In the genomic region with DNA sequence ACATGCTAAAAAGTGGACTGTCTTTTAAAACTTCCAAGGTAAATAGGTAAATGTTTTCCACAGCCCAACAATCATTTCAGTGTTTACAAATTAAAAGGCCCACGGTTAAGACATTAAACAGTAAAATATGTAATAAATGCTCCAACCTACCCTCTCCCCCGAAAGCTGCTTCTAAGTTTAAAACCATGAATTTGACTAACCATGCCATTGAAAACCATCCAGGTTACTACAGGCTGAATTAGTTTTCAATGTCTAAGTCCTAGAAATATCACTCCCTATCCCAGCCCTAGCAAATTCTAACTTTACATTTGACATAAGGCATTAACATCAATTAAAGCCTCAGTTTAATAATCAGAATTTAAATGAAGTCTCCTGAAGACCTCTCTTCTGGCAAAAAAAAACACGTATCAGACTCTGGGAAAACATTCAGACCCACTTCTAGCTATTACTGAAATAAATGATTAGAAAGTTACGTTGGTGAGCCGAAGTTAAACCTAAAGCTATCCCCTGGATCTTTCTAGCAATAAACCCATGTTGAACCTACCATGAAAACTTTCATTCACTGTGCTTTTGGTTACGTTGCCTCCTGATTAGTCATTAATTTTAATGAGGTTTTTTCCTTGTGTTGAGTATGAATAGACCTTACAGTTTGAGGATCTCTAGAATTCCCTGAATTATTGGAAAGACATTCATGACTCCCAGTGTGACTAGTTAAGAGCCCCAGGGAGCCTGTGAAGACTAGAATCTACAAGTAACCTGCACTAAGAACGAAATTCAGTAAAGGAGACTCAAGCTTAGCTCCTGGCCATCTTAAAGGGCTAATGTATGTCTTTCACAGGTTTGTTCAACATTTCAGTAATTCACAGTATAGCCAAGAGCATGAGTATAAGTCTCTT, we compare ENCODE assay signal across 1 cellular context.
A peak's percentile ranks its signal among the peaks of the same experiment; 100 is the strongest.
TF ChIP-seq lines count a peak whose summit lies in the region.

No MANE protein-coding gene starts in this region.

TF ChIP-seq in K562, 482 proteins besides CTCF, POLR2A, EP300 and RAD21 (continued from another document and continues in another):
- TF ChIP-seq, protein P1, sequence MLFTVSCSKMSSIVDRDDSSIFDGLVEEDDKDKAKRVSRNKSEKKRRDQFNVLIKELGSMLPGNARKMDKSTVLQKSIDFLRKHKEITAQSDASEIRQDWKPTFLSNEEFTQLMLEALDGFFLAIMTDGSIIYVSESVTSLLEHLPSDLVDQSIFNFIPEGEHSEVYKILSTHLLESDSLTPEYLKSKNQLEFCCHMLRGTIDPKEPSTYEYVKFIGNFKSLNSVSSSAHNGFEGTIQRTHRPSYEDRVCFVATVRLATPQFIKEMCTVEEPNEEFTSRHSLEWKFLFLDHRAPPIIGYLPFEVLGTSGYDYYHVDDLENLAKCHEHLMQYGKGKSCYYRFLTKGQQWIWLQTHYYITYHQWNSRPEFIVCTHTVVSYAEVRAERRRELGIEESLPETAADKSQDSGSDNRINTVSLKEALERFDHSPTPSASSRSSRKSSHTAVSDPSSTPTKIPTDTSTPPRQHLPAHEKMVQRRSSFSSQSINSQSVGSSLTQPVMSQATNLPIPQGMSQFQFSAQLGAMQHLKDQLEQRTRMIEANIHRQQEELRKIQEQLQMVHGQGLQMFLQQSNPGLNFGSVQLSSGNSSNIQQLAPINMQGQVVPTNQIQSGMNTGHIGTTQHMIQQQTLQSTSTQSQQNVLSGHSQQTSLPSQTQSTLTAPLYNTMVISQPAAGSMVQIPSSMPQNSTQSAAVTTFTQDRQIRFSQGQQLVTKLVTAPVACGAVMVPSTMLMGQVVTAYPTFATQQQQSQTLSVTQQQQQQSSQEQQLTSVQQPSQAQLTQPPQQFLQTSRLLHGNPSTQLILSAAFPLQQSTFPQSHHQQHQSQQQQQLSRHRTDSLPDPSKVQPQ (CRISPR knock-in tag; IDR thresholded peaks at IDR 0.05; ENCODE audit: borderline replicate concordance), result no peak
- TF ChIP-seq ZC3H8 (IDR thresholded peaks at IDR 0.05) (no peak; the same call in 1 of the 2 replicates), PPARD (CRISPR knock-in tag; IDR thresholded peaks at IDR 0.05) (no peak), SRSF7 (optimal IDR thresholded peaks at IDR 0.05; ENCODE audit: low read depth, low read length) (no peak), NCOA4 (IDR thresholded peaks at IDR 0.05; ENCODE audit: partially characterized antibody) (no peak), ZSCAN29 (IDR thresholded peaks at IDR 0.05) (0 out of 2 replicates have a peak, but pooled peaks have one; percentile 35), BCL6 (CRISPR knock-in tag; IDR thresholded peaks at IDR 0.05) (no peak), HSF4 (CRISPR knock-in tag; IDR thresholded peaks at IDR 0.05; ENCODE audit: borderline replicate concordance) (no peak), NFE2 (IDR thresholded peaks at IDR 0.05; ENCODE audit: low read depth) (no peak), ATF1 (CRISPR knock-in tag; IDR thresholded peaks at IDR 0.05) (no peak), ATF1 (tag; IDR thresholded peaks at IDR 0.05) (no peak), ZNF184 (CRISPR knock-in tag; IDR thresholded peaks at IDR 0.05) (no peak), PHB2 (IDR thresholded peaks at IDR 0.05; ENCODE audit: low read depth) (no peak), HMG20B (CRISPR knock-in tag; IDR thresholded peaks at IDR 0.05) (no peak), SIX5 (IDR thresholded peaks at IDR 0.05; ENCODE audit: borderline replicate concordance in 1 of 2, insufficient read depth in 1 of 2, low read depth in 1 of 2, low read length in 2 of 2) (no peak), HDAC3 (IDR thresholded peaks at IDR 0.05; ENCODE audit: borderline replicate concordance, partially characterized antibody) (no peak), CCNT2 (IDR thresholded peaks at IDR 0.05; ENCODE audit: borderline replicate concordance, extremely low read depth, insufficient read length, low read depth, low read length) (peak; percentile 30), ZNF324 (CRISPR knock-in tag; IDR thresholded peaks at IDR 0.05) (no peak), ZNF830 (CRISPR knock-in tag; IDR thresholded peaks at IDR 0.05) (no peak)
- TF ChIP-seq, protein P2, sequence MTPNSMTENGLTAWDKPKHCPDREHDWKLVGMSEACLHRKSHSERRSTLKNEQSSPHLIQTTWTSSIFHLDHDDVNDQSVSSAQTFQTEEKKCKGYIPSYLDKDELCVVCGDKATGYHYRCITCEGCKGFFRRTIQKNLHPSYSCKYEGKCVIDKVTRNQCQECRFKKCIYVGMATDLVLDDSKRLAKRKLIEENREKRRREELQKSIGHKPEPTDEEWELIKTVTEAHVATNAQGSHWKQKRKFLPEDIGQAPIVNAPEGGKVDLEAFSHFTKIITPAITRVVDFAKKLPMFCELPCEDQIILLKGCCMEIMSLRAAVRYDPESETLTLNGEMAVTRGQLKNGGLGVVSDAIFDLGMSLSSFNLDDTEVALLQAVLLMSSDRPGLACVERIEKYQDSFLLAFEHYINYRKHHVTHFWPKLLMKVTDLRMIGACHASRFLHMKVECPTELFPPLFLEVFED (CRISPR knock-in tag; conservative IDR thresholded peaks at IDR 0.05), result no peak; the same call in 1 of the 2 replicates
- TF ChIP-seq, protein P3, sequence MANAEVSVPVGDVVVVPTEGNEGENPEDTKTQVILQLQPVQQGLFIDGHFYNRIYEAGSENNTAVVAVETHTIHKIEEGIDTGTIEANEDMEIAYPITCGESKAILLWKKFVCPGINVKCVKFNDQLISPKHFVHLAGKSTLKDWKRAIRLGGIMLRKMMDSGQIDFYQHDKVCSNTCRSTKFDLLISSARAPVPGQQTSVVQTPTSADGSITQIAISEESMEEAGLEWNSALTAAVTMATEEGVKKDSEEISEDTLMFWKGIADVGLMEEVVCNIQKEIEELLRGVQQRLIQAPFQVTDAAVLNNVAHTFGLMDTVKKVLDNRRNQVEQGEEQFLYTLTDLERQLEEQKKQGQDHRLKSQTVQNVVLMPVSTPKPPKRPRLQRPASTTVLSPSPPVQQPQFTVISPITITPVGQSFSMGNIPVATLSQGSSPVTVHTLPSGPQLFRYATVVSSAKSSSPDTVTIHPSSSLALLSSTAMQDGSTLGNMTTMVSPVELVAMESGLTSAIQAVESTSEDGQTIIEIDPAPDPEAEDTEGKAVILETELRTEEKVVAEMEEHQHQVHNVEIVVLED (CRISPR knock-in tag; IDR thresholded peaks at IDR 0.05), result no peak
- TF ChIP-seq, protein P4, sequence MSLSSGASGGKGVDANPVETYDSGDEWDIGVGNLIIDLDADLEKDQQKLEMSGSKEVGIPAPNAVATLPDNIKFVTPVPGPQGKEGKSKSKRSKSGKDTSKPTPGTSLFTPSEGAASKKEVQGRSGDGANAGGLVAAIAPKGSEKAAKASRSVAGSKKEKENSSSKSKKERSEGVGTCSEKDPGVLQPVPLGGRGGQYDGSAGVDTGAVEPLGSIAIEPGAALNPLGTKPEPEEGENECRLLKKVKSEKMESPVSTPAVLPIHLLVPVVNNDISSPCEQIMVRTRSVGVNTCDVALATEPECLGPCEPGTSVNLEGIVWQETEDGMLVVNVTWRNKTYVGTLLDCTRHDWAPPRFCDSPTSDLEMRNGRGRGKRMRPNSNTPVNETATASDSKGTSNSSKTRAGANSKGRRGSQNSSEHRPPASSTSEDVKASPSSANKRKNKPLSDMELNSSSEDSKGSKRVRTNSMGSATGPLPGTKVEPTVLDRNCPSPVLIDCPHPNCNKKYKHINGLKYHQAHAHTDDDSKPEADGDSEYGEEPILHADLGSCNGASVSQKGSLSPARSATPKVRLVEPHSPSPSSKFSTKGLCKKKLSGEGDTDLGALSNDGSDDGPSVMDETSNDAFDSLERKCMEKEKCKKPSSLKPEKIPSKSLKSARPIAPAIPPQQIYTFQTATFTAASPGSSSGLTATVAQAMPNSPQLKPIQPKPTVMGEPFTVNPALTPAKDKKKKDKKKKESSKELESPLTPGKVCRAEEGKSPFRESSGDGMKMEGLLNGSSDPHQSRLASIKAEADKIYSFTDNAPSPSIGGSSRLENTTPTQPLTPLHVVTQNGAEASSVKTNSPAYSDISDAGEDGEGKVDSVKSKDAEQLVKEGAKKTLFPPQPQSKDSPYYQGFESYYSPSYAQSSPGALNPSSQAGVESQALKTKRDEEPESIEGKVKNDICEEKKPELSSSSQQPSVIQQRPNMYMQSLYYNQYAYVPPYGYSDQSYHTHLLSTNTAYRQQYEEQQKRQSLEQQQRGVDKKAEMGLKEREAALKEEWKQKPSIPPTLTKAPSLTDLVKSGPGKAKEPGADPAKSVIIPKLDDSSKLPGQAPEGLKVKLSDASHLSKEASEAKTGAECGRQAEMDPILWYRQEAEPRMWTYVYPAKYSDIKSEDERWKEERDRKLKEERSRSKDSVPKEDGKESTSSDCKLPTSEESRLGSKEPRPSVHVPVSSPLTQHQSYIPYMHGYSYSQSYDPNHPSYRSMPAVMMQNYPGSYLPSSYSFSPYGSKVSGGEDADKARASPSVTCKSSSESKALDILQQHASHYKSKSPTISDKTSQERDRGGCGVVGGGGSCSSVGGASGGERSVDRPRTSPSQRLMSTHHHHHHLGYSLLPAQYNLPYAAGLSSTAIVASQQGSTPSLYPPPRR (CRISPR knock-in tag; IDR thresholded peaks at IDR 0.05; ENCODE audit: borderline replicate concordance), result no peak
- TF ChIP-seq, protein P5, sequence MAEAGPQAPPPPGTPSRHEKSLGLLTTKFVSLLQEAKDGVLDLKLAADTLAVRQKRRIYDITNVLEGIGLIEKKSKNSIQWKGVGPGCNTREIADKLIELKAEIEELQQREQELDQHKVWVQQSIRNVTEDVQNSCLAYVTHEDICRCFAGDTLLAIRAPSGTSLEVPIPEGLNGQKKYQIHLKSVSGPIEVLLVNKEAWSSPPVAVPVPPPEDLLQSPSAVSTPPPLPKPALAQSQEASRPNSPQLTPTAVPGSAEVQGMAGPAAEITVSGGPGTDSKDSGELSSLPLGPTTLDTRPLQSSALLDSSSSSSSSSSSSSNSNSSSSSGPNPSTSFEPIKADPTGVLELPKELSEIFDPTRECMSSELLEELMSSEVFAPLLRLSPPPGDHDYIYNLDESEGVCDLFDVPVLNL (CRISPR knock-in tag; IDR thresholded peaks at IDR 0.05; ENCODE audit: low read depth), result no peak
- TF ChIP-seq, protein P6, sequence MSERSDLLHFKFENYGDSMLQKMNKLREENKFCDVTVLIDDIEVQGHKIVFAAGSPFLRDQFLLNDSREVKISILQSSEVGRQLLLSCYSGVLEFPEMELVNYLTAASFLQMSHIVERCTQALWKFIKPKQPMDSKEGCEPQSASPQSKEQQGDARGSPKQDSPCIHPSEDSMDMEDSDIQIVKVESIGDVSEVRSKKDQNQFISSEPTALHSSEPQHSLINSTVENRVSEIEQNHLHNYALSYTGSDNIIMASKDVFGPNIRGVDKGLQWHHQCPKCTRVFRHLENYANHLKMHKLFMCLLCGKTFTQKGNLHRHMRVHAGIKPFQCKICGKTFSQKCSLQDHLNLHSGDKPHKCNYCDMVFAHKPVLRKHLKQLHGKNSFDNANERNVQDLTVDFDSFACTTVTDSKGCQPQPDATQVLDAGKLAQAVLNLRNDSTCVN (CRISPR knock-in tag; IDR thresholded peaks at IDR 0.05), result no peak
- TF ChIP-seq, protein P7, sequence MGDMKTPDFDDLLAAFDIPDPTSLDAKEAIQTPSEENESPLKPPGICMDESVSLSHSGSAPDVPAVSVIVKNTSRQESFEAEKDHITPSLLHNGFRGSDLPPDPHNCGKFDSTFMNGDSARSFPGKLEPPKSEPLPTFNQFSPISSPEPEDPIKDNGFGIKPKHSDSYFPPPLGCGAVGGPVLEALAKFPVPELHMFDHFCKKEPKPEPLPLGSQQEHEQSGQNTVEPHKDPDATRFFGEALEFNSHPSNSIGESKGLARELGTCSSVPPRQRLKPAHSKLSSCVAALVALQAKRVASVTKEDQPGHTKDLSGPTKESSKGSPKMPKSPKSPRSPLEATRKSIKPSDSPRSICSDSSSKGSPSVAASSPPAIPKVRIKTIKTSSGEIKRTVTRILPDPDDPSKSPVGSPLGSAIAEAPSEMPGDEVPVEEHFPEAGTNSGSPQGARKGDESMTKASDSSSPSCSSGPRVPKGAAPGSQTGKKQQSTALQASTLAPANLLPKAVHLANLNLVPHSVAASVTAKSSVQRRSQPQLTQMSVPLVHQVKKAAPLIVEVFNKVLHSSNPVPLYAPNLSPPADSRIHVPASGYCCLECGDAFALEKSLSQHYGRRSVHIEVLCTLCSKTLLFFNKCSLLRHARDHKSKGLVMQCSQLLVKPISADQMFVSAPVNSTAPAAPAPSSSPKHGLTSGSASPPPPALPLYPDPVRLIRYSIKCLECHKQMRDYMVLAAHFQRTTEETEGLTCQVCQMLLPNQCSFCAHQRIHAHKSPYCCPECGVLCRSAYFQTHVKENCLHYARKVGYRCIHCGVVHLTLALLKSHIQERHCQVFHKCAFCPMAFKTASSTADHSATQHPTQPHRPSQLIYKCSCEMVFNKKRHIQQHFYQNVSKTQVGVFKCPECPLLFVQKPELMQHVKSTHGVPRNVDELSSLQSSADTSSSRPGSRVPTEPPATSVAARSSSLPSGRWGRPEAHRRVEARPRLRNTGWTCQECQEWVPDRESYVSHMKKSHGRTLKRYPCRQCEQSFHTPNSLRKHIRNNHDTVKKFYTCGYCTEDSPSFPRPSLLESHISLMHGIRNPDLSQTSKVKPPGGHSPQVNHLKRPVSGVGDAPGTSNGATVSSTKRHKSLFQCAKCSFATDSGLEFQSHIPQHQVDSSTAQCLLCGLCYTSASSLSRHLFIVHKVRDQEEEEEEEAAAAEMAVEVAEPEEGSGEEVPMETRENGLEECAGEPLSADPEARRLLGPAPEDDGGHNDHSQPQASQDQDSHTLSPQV (IDR thresholded peaks at IDR 0.05), result no peak
- TF ChIP-seq, protein P8, sequence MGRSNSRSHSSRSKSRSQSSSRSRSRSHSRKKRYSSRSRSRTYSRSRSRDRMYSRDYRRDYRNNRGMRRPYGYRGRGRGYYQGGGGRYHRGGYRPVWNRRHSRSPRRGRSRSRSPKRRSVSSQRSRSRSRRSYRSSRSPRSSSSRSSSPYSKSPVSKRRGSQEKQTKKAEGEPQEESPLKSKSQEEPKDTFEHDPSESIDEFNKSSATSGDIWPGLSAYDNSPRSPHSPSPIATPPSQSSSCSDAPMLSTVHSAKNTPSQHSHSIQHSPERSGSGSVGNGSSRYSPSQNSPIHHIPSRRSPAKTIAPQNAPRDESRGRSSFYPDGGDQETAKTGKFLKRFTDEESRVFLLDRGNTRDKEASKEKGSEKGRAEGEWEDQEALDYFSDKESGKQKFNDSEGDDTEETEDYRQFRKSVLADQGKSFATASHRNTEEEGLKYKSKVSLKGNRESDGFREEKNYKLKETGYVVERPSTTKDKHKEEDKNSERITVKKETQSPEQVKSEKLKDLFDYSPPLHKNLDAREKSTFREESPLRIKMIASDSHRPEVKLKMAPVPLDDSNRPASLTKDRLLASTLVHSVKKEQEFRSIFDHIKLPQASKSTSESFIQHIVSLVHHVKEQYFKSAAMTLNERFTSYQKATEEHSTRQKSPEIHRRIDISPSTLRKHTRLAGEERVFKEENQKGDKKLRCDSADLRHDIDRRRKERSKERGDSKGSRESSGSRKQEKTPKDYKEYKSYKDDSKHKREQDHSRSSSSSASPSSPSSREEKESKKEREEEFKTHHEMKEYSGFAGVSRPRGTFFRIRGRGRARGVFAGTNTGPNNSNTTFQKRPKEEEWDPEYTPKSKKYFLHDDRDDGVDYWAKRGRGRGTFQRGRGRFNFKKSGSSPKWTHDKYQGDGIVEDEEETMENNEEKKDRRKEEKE (IDR thresholded peaks at IDR 0.05; ENCODE audit: borderline replicate concordance in 1 of 2, control insufficient read depth in 1 of 2, low read depth in 2 of 2, low read length in 1 of 2), result peak in 1 of 2 experiments; percentile 39; a peak in 1 of 4 replicates
- TF ChIP-seq, protein P9, sequence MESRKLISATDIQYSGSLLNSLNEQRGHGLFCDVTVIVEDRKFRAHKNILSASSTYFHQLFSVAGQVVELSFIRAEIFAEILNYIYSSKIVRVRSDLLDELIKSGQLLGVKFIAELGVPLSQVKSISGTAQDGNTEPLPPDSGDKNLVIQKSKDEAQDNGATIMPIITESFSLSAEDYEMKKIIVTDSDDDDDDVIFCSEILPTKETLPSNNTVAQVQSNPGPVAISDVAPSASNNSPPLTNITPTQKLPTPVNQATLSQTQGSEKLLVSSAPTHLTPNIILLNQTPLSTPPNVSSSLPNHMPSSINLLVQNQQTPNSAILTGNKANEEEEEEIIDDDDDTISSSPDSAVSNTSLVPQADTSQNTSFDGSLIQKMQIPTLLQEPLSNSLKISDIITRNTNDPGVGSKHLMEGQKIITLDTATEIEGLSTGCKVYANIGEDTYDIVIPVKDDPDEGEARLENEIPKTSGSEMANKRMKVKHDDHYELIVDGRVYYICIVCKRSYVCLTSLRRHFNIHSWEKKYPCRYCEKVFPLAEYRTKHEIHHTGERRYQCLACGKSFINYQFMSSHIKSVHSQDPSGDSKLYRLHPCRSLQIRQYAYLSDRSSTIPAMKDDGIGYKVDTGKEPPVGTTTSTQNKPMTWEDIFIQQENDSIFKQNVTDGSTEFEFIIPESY (CRISPR knock-in tag; IDR thresholded peaks at IDR 0.05), result no peak
